11 cellular contexts compared by ENCODE assay signal in genomic region chr17:75065562-75066151, GRCh38. TPM values are rescaled to one million over a fixed set of nuclear protein-coding genes. Genes with fewer than 3 reads are reported as not detected.
DNase-seq lines count a peak whose midpoint lies in the region; ATAC-seq and TF ChIP-seq lines count a peak whose summit lies in the region.
"Had no signal": no experiment of that assay in that cellular context is flagged by ENCODE, and none has a peak within 500 bp of the region (broad histone marks: within the 10 kb centered on the region; RNA-seq: fewer than 3 reads in every experiment).

No MANE protein-coding gene starts in this region.

- H3K9ac ChIP-seq in KMS-11 (peak overlapping the region; percentile 63), neural progenitor cell (no peak overlapping the region)

- H3K4me1 Mint-ChIP-seq in neural progenitor cell: no peaks in the 10 kb centered on the region

- peaks cover 8% of the 10 kb centered on the region for H3K27me3 Mint-ChIP-seq in neural progenitor cell (ENCODE audit: insufficient read depth, low read depth)

- H3K4me3 Mint-ChIP-seq in neural progenitor cell: no peak overlapping the region

- peak; percentile 41 to 54 for ATAC-seq in activated CD4-positive, CD25-positive, alpha-beta regulatory T cell treated with anti-CD3 and anti-CD28 coated beads, Interleukin-2, amount 50 U/mL, for 24 hours
- ATAC-seq in HG03571 (IDR thresholded peaks at IDR 0.05; ENCODE audit: unreplicated experiment): no peak
- ATAC-seq: foreskin keratinocyte had no signal

- H3K36me3 ChIP-seq in KMS-11 (ENCODE audit: insufficient read depth) (no peaks in the 10 kb centered on the region; the same call in 1 of the 2 replicates), neural progenitor cell (no peaks in the 10 kb centered on the region)

- H3K27me3 ChIP-seq in KMS-11 (ENCODE audit: insufficient read depth, low read depth) (no peaks in the 10 kb centered on the region), neural progenitor cell (no peaks in the 10 kb centered on the region)
- H3K27me3 ChIP-seq: foreskin keratinocyte had no signal

- H3K27ac ChIP-seq in KMS-11 (peak overlapping the region; percentile 93), neural progenitor cell (no peak overlapping the region)
- H3K27ac ChIP-seq: foreskin keratinocyte had no signal

- H3K4me2 ChIP-seq in KMS-11: peak overlapping the region; percentile 86
- H3K4me2 ChIP-seq in neural progenitor cell: no peak overlapping the region

- H3K36me3 Mint-ChIP-seq in neural progenitor cell: peaks cover 24% of the 10 kb centered on the region

- H3K79me2 ChIP-seq in KMS-11 (ENCODE audit: insufficient read depth, low read depth) (no peaks in the 10 kb centered on the region), neural progenitor cell (ENCODE audit: low read depth) (no peaks in the 10 kb centered on the region)

- H3K9me3 Mint-ChIP-seq in neural progenitor cell: no peaks in the 10 kb centered on the region

- H4K20me1 ChIP-seq in KMS-11 (ENCODE audit: insufficient read depth) (no peaks in the 10 kb centered on the region), neural progenitor cell (ENCODE audit: low read depth) (no peaks in the 10 kb centered on the region)

- H3K27ac Mint-ChIP-seq in neural progenitor cell: peak overlapping the region; percentile 33

- peak overlapping the region; percentile 26; the same call in 1 of the 2 replicates for H2AFZ ChIP-seq in KMS-11 (ENCODE audit: low read depth)
- H2AFZ ChIP-seq in neural progenitor cell (replicated peaks): no peak overlapping the region

- no peaks in the 10 kb centered on the region for H3K9me3 ChIP-seq in neural progenitor cell (ENCODE audit: low read depth)

- DNase-seq in activated CD4-positive, CD25-positive, alpha-beta regulatory T cell (lab: John Stamatoyannopoulos, UW): no peak
- peak; percentile 43 for DNase-seq in amniotic epithelial cell (ENCODE audit: low read depth)
- no peak for DNase-seq in neural progenitor cell (ENCODE audit: low spot score)
- no peak for DNase-seq in NCI-H1930 (lab: John Stamatoyannopoulos, UW)
- no peak for DNase-seq in NCI-H446 (lab: John Stamatoyannopoulos, UW)
- DNase-seq: foreskin keratinocyte, NCI-H146, nucleus accumbens had no signal

- TF ChIP-seq CTCF in KMS-11 (conservative IDR thresholded peaks at IDR 0.05; ENCODE audit: low read depth, low read length): 0 out of 2 replicates have a peak, but pooled peaks have one; percentile 14
- TF ChIP-seq CTCF in neural progenitor cell (IDR thresholded peaks at IDR 0.05): no peak

- H3K4me1 ChIP-seq in KMS-11 (ENCODE audit: low read depth, poor library complexity, severe bottlenecking) (peaks cover 61% of the 10 kb centered on the region), neural progenitor cell (no peaks in the 10 kb centered on the region)
- H3K4me1 ChIP-seq: foreskin keratinocyte had no signal

- H3K4me3 ChIP-seq in KMS-11 (IDR thresholded peaks at IDR 0.05; ENCODE audit: insufficient read depth, low read depth, low read length): no peak overlapping the region
- no peak overlapping the region for H3K4me3 ChIP-seq in neural progenitor cell

- H3F3A ChIP-seq in neural progenitor cell (ENCODE audit: low read depth): no peaks in the 10 kb centered on the region

RNA-seq across cellular contexts. Expression of gene KCTD2, which starts 18.6 kb away (rescaled TPM):
- 28.9 and 32.9 TPM in 2 replicates for total RNA-seq in neural progenitor cell (ENCODE audit: low replicate concordance)

RNA-seq across cellular contexts. Expression of gene ATP5PD, which starts 18.9 kb away (rescaled TPM):
- total RNA-seq in neural progenitor cell (ENCODE audit: low replicate concordance): 209 and 268 TPM in 2 replicates

RNA-seq across cellular contexts. Expression of gene SLC16A5, which starts 22.1 kb away (rescaled TPM):
- 3.4 and 19.9 TPM in 2 replicates for total RNA-seq in neural progenitor cell (ENCODE audit: low replicate concordance)

RNA-seq across cellular contexts. Expression of gene ARMC7, which starts 44.1 kb away (rescaled TPM):
- 1.9 and 4.3 TPM in 2 replicates for total RNA-seq in neural progenitor cell (ENCODE audit: low replicate concordance)

RNA-seq across cellular contexts. Expression of gene MRPL58, which starts 53.2 kb away (rescaled TPM):
- 50.8 and 52.8 TPM in 2 replicates for total RNA-seq in neural progenitor cell (ENCODE audit: low replicate concordance)
